23 cellular contexts compared by ENCODE assay signal in the genomic region with DNA sequence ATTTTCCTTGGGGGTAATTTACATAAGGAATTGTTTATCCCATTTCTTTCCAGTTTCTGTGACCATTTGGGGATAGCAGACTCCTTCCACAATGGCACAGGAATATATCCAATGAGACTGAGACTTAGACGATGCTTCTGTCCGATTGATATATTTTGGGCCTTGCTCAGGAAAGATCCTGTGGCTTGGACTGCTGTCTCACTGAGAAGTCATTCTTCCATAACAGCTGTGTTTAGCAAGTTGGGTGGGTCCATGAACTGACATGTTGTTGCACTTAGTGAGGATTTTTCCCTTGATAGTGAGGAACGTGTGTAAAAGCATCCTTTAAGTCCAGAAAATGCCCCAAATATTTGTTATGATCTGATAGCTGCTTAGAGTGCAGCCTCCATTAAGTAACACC.
"Had no signal": no experiment of that assay in that cellular context is flagged by ENCODE, and none has a peak within 500 bp of the region (broad histone marks: within the 10 kb centered on the region; RNA-seq: fewer than 3 reads in every experiment).

No MANE protein-coding gene starts in this region.

- H3K4me1 Mint-ChIP-seq: central memory CD8-positive, alpha-beta T cell; naive thymus-derived CD8-positive, alpha-beta T cell; stimulated activated effector memory CD8-positive, alpha-beta T cell treated with anti-CD3 and anti-CD28 coated beads, Interleukin-12 subunit alpha, Interleukin-12 subunit beta, amount 100 ng/mL, for 72 hours had no signal

- H3K27ac Mint-ChIP-seq: dendritic cell treated with granulocyte-macrophage colony-stimulating factor and Interleukin-4, amounts not matched to agents 40 ng/mL and 50 ng/mL, for 4 days; effector memory CD8-positive, alpha-beta T cell; stimulated activated effector memory CD8-positive, alpha-beta T cell treated with anti-CD3 and anti-CD28 coated beads, Interleukin-12 subunit alpha, Interleukin-12 subunit beta, amount 100 ng/mL, for 72 hours had no signal

- H3K36me3 ChIP-seq: esophagus squamous epithelium, left lung, lower lobe of right lung, prostate gland, tibial artery, upper lobe of right lung had no signal

- H3K9me3 ChIP-seq: esophagus squamous epithelium, left lung, lower lobe of right lung, pancreas, prostate gland, tibial artery, upper lobe of right lung had no signal

- DNase-seq: effector memory CD8-positive, alpha-beta T cell; esophagus squamous epithelium; heart right ventricle; hypothalamus; islet precursor cell; left lung; lower lobe of right lung; mesendoderm; naive thymus-derived CD8-positive, alpha-beta T cell; pancreas; retina; stimulated activated CD4-positive, alpha-beta T cell treated with anti-CD3 and anti-CD28 coated beads, Interleukin-4, amount 100 ng/mL, for 1 hour; stimulated activated CD8-positive, alpha-beta memory T cell treated with anti-CD3 and anti-CD28 coated beads, Interleukin-4, amount 100 ng/mL, for 48 hours; stimulated activated naive CD8-positive, alpha-beta T cell treated with anti-CD3 and anti-CD28 coated beads, Interleukin-15, Interleukin-2, amounts not matched to agents 100 U/mL and 50 U/mL, for 24 hours; tibial artery; upper lobe of right lung had no signal

- H3K36me3 Mint-ChIP-seq: brain; stimulated activated effector memory CD8-positive, alpha-beta T cell treated with anti-CD3 and anti-CD28 coated beads, Interleukin-12 subunit alpha, Interleukin-12 subunit beta, amount 100 ng/mL, for 72 hours had no signal

- H3K4me1 ChIP-seq: left lung, lower lobe of right lung, pancreas, prostate gland, upper lobe of right lung had no signal

- H3K9me3 Mint-ChIP-seq: brain; central memory CD8-positive, alpha-beta T cell; dendritic cell treated with granulocyte-macrophage colony-stimulating factor and Interleukin-4, amounts not matched to agents 40 ng/mL and 50 ng/mL, for 4 days; effector memory CD8-positive, alpha-beta T cell; naive thymus-derived CD8-positive, alpha-beta T cell; neural crest cell; stimulated activated effector memory CD8-positive, alpha-beta T cell treated with anti-CD3 and anti-CD28 coated beads, Interleukin-12 subunit alpha, Interleukin-12 subunit beta, amount 100 ng/mL, for 72 hours had no signal

- H3K27ac ChIP-seq: epithelial cell of prostate, esophagus squamous epithelium, left lung, lower lobe of right lung, pancreas, prostate gland, tibial artery, upper lobe of right lung had no signal

- H3K27me3 Mint-ChIP-seq: brain; central memory CD8-positive, alpha-beta T cell; dendritic cell treated with granulocyte-macrophage colony-stimulating factor and Interleukin-4, amounts not matched to agents 40 ng/mL and 50 ng/mL, for 4 days; effector memory CD8-positive, alpha-beta T cell; naive thymus-derived CD8-positive, alpha-beta T cell had no signal

- H3K4me3 Mint-ChIP-seq: central memory CD8-positive, alpha-beta T cell; dendritic cell treated with granulocyte-macrophage colony-stimulating factor and Interleukin-4, amounts not matched to agents 40 ng/mL and 50 ng/mL, for 4 days; effector memory CD8-positive, alpha-beta T cell; naive thymus-derived CD8-positive, alpha-beta T cell; neural crest cell; stimulated activated effector memory CD8-positive, alpha-beta T cell treated with anti-CD3 and anti-CD28 coated beads, Interleukin-12 subunit alpha, Interleukin-12 subunit beta, amount 100 ng/mL, for 72 hours had no signal

- H3K4me3 ChIP-seq: esophagus squamous epithelium, heart right ventricle, left lung, lower lobe of right lung, pancreas, prostate gland, tibial artery, upper lobe of right lung had no signal

- H3K27me3 ChIP-seq: esophagus squamous epithelium, heart right ventricle, left lung, pancreas, tibial artery, upper lobe of right lung had no signal
